Comparison of ENCODE assay signal across 1 cellular context in the genomic region with DNA sequence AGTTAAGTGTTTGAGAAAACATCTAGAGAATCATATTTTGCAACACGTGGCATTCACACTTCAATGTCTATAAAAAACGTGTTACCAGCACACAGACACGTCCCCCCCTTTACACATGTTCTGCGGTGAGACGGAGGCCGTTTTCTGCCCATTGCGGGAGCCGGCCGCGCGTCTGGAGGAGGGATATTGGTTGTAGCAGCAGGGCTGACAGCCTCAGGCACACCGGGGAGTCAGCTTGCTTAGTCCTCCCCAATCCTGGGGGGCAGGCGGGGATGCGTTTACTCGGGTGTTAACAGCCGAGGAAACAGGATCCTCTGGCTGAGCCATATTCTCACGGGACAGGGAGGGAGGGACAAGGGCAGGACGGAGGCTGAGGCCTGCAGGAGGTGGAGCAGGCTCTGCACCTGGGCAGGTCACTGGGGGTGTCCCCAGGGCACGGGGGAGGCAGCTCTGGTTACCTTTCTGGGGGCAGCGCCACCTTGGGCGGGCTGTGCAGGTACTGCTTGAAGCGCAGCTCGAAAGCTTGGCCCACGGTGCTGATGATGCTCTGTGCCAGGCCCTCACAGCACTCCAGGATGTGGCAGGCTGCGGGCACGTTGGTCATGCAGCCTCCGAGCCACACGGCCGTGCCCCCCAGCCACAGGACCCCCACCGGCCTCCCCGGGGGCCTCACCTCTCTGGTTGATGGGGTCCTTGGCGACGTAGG.
TF ChIP-seq lines count a peak whose summit lies in the region.

No MANE protein-coding gene starts in this region.

TF ChIP-seq in HEK293, 187 proteins besides CTCF, POLR2A, EP300 and RAD21 (continued from another document):
- TF ChIP-seq ZNF280D (tag by site-specific recombination; IDR thresholded peaks at IDR 0.05) (no peak), WT1 (tag by site-specific recombination; IDR thresholded peaks at IDR 0.05) (peak; percentile 64), HIC1 (tag by site-specific recombination; IDR thresholded peaks at IDR 0.05) (peak; percentile 20; the same call in 1 of the 2 replicates)
